34 cellular contexts compared by ENCODE assay signal in the genomic region with DNA sequence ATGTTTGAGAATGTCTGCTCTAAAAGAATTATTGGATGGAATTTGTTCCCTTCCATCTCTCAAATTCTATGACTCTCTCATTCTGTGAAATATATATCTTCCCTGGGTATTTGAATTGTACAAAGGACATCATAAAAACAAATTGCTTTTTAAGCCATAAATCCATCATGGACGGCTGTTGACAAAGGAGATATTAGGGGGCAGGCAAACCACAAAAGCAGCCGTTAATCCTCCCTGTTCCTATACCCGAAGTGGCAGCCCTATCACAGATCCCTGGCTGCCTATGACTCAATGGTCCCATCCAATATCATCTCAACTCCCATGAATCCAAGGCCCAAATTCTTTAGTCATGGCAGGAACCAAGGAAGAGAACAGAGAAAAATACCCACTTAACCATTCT.
"Had no signal": no experiment of that assay in that cellular context is flagged by ENCODE, and none has a peak within 500 bp of the region (broad histone marks: within the 10 kb centered on the region; RNA-seq: fewer than 3 reads in every experiment).

No MANE protein-coding gene starts in this region.

- H3K4me3 ChIP-seq: coronary artery, esophagus squamous epithelium, gastroesophageal sphincter had no signal

- H3K4me1 ChIP-seq: gastroesophageal sphincter had no signal

- H3K27me3 ChIP-seq: brain microvascular endothelial cell had no signal

- H3K4me3 Mint-ChIP-seq: activated B cell treated with CpG ODN at 0.5 μM for 24 hours; activated CD8-positive, alpha-beta T cell treated with anti-CD3 and anti-CD28 coated beads for 36 hours; activated naive CD4-positive, alpha-beta T cell treated with anti-CD3 and anti-CD28 coated beads, Interleukin-2, amount 10 ng/mL, durations not matched to agents 7 days and 5 days; activated naive CD8-positive, alpha-beta T cell treated with anti-CD3 and anti-CD28 coated beads, Interleukin-2, amount 10 ng/mL, durations not matched to agents 7 days and 5 days; activated T-cell treated with anti-CD3 and anti-CD28 coated beads, Interleukin-2, amount 50 U/mL, for 4 hours; activated T-helper 17 cell treated with anti-CD3 and anti-CD28 coated beads, Interleukin-2, amount 50 U/mL, for 72 hours; central memory CD8-positive, alpha-beta T cell; dendritic cell treated with granulocyte-macrophage colony-stimulating factor and Interleukin-4, amounts not matched to agents 40 ng/mL and 50 ng/mL, for 4 days; effector memory CD8-positive, alpha-beta T cell; T-helper 17 cell; T-helper 2 cell treated with Interferon-gamma antibody and Interleukin-4, amounts not matched to agents 5 μg/mL and 100 μg/mL, for 36 hours had no signal

- H3K36me3 Mint-ChIP-seq: activated naive CD4-positive, alpha-beta T cell treated with anti-CD3 and anti-CD28 coated beads, Interleukin-2, amount 10 ng/mL, durations not matched to agents 7 days and 5 days; activated naive CD4-positive, alpha-beta T cell treated with anti-CD3 and anti-CD28 coated beads, Interleukin-2, amount 50 U/mL, for 72 hours; activated naive CD8-positive, alpha-beta T cell treated with anti-CD3 and anti-CD28 coated beads, Interleukin-2, amount 10 ng/mL, durations not matched to agents 7 days and 5 days had no signal

- H3K9me3 Mint-ChIP-seq: activated B cell treated with CpG ODN at 0.5 μM for 24 hours; activated CD8-positive, alpha-beta T cell treated with anti-CD3 and anti-CD28 coated beads for 36 hours; activated naive CD4-positive, alpha-beta T cell treated with anti-CD3 and anti-CD28 coated beads, Interleukin-2, amount 10 ng/mL, durations not matched to agents 7 days and 5 days; activated naive CD4-positive, alpha-beta T cell treated with anti-CD3 and anti-CD28 coated beads, Interleukin-2, amount 50 U/mL, for 72 hours; activated naive CD8-positive, alpha-beta T cell treated with anti-CD3 and anti-CD28 coated beads, Interleukin-2, amount 10 ng/mL, durations not matched to agents 7 days and 5 days; activated T-cell treated with anti-CD3 and anti-CD28 coated beads, Interleukin-2, amount 50 U/mL, for 4 hours; activated T-helper 17 cell treated with anti-CD3 and anti-CD28 coated beads, Interleukin-2, amount 50 U/mL, for 72 hours; central memory CD8-positive, alpha-beta T cell; dendritic cell treated with granulocyte-macrophage colony-stimulating factor and Interleukin-4, amounts not matched to agents 40 ng/mL and 50 ng/mL, for 4 days; effector memory CD8-positive, alpha-beta T cell; T-helper 2 cell treated with Interferon-gamma antibody and Interleukin-4, amounts not matched to agents 5 μg/mL and 100 μg/mL, for 36 hours had no signal

- DNase-seq: activated B cell treated with CpG ODN at 0.5 μM for 24 hours; activated CD4-positive, alpha-beta T cell treated with anti-CD3 and anti-CD28 coated beads for 48 hours; activated CD4-positive, alpha-beta T cell treated with anti-CD3 and anti-CD28 coated beads, Interleukin-2, amount 50 U/mL, for 1 hour; activated CD4-positive, alpha-beta T cell treated with anti-CD3 and anti-CD28 coated beads, Interleukin-2, amount 50 U/mL, for 48 hours; activated CD8-positive, alpha-beta memory T cell treated with anti-CD3 and anti-CD28 coated beads for 24 hours; activated CD8-positive, alpha-beta T cell treated with anti-CD3 and anti-CD28 coated beads for 36 hours; activated effector memory CD4-positive, alpha-beta T cell treated with Interleukin-2 at 50 U/mL for 16 hours; activated naive CD4-positive, alpha-beta T cell; activated naive CD4-positive, alpha-beta T cell treated with anti-CD3 and anti-CD28 coated beads, Interleukin-2, amount 10 ng/mL, durations not matched to agents 7 days and 5 days; activated naive CD8-positive, alpha-beta T cell treated with anti-CD3 and anti-CD28 coated beads, Interleukin-2, amount 10 ng/mL, durations not matched to agents 7 days and 5 days; activated T-cell treated with anti-CD3 and anti-CD28 coated beads, Interleukin-2, amount 50 U/mL, for 4 hours; amniotic stem cell; anterior cingulate cortex; brain microvascular endothelial cell; effector CD4-positive, alpha-beta T cell; effector memory CD8-positive, alpha-beta T cell; erythroblast; esophagus squamous epithelium; foreskin melanocyte; SW 1271; T-helper 1 cell; T-helper 17 cell; T1000; WERI-Rb-1 had no signal

- ATAC-seq: activated CD4-positive, CD25-positive, alpha-beta regulatory T cell treated with anti-CD3 and anti-CD28 coated beads, Interleukin-2, amount 50 U/mL, for 24 hours; activated CD8-positive, alpha-beta T cell treated with anti-CD3 and anti-CD28 coated beads for 36 hours; activated naive CD4-positive, alpha-beta T cell treated with anti-CD3 and anti-CD28 coated beads, Interleukin-2, amount 50 U/mL, for 72 hours; activated T-cell treated with anti-CD3 and anti-CD28 coated beads, Interleukin-2, amount 50 U/mL, for 4 hours; activated T-helper 17 cell treated with anti-CD3 and anti-CD28 coated beads, Interleukin-2, amount 50 U/mL, for 72 hours; effector memory CD8-positive, alpha-beta T cell; gastroesophageal sphincter; T-helper 17 cell had no signal

- H3K27me3 Mint-ChIP-seq: dendritic cell treated with granulocyte-macrophage colony-stimulating factor and Interleukin-4, amounts not matched to agents 40 ng/mL and 50 ng/mL, for 4 days had no signal

- H3K27ac Mint-ChIP-seq: activated B cell treated with CpG ODN at 0.5 μM for 24 hours; activated CD8-positive, alpha-beta T cell treated with anti-CD3 and anti-CD28 coated beads for 36 hours; activated naive CD4-positive, alpha-beta T cell treated with anti-CD3 and anti-CD28 coated beads, Interleukin-2, amount 10 ng/mL, durations not matched to agents 7 days and 5 days; activated naive CD4-positive, alpha-beta T cell treated with anti-CD3 and anti-CD28 coated beads, Interleukin-2, amount 50 U/mL, for 72 hours; activated naive CD8-positive, alpha-beta T cell treated with anti-CD3 and anti-CD28 coated beads, Interleukin-2, amount 10 ng/mL, durations not matched to agents 7 days and 5 days; activated T-helper 17 cell treated with anti-CD3 and anti-CD28 coated beads, Interleukin-2, amount 50 U/mL, for 72 hours; dendritic cell treated with granulocyte-macrophage colony-stimulating factor and Interleukin-4, amounts not matched to agents 40 ng/mL and 50 ng/mL, for 4 days; effector memory CD8-positive, alpha-beta T cell; T-helper 17 cell; T-helper 2 cell treated with Interferon-gamma antibody and Interleukin-4, amounts not matched to agents 5 μg/mL and 100 μg/mL, for 36 hours had no signal

- H3K36me3 ChIP-seq: brain microvascular endothelial cell, esophagus squamous epithelium, gastroesophageal sphincter, WERI-Rb-1 had no signal

- H3K27ac ChIP-seq: brain microvascular endothelial cell, coronary artery, gastroesophageal sphincter, WERI-Rb-1 had no signal

- FAIRE-seq: astrocyte, bronchial epithelial cell had no signal

- H3K9me3 ChIP-seq: esophagus squamous epithelium, gastroesophageal sphincter had no signal

- H3K4me1 Mint-ChIP-seq: activated naive CD4-positive, alpha-beta T cell treated with anti-CD3 and anti-CD28 coated beads, Interleukin-2, amount 10 ng/mL, durations not matched to agents 7 days and 5 days; activated T-helper 17 cell treated with anti-CD3 and anti-CD28 coated beads, Interleukin-2, amount 50 U/mL, for 72 hours; central memory CD8-positive, alpha-beta T cell had no signal
